In the genomic region with DNA sequence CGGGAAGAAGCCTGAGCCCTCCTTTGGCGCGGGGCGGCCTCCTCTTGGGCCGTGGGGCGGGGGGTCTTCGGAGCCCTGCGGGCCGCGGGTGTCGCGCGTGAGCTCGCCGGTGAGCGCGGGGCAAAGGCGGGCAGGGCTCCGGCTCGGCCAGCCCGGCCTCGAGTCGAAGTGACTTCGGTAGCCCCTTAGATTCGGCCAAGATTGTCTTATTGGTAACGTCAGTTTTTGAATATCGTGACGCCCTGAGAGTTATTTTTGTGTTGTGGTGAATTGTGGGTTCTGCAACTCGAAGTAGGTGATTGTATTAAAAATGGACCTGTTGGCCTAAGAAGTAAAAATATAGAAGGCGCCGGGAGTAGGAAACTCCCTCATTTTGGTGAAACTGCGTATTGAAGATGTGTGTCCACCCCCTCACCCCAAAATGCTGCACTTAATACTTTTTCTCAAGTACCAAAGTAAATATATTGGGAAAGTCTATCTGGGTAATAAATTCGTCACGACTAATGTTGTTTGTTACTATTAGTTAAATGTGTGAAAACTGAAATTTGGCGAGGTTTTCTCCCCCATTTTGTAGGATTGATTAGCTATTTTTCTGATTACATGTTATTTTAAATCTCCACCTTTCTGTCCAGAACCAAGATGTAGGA, we compare ENCODE assay signal across 1 cellular context.
TF ChIP-seq lines count a peak whose summit lies in the region.

No MANE protein-coding gene starts in this region.

TF ChIP-seq in K562, 482 proteins besides CTCF, POLR2A, EP300 and RAD21 (continued from another document):
- TF ChIP-seq SMARCA4 (IDR thresholded peaks at IDR 0.05) (0 out of 2 replicates have a peak, but pooled peaks have one; percentile 5), RBFOX2 (IDR thresholded peaks at IDR 0.05; ENCODE audit: low read depth, low read length) (peak; percentile 68; the same call in 1 of the 2 replicates), ZKSCAN3 (CRISPR knock-in tag; IDR thresholded peaks at IDR 0.05) (no peak), SIX5 (IDR thresholded peaks at IDR 0.05; ENCODE audit: borderline replicate concordance in 1 of 2, insufficient read depth in 1 of 2, low read depth in 1 of 2, low read length in 2 of 2) (no peak), NEUROD1 (IDR thresholded peaks at IDR 0.05; ENCODE audit: borderline replicate concordance, low read depth, low read length, partially characterized antibody) (no peak), ZFP36 (IDR thresholded peaks at IDR 0.05; ENCODE audit: low read depth, low read length, partially characterized antibody) (no peak), ZEB2 (IDR thresholded peaks at IDR 0.05) (no peak), HIVEP1 (CRISPR knock-in tag; IDR thresholded peaks at IDR 0.05) (no peak), RBM15 (IDR thresholded peaks at IDR 0.05; ENCODE audit: insufficient read depth, low read length) (no peak), RBM14 (IDR thresholded peaks at IDR 0.05; ENCODE audit: borderline replicate concordance, insufficient read depth, low read depth, low read length) (no peak), ZBTB7A (IDR thresholded peaks at IDR 0.05; ENCODE audit: borderline replicate concordance, control insufficient read depth, low read depth, low read length) (peak; percentile 69; the same call in 1 of the 2 replicates), ZNF444 (CRISPR knock-in tag; IDR thresholded peaks at IDR 0.05) (no peak), KLF1 (tag; IDR thresholded peaks at IDR 0.05) (no peak), ZNF75A (CRISPR knock-in tag; IDR thresholded peaks at IDR 0.05) (no peak), ZFX (CRISPR knock-in tag; IDR thresholded peaks at IDR 0.05) (no peak), ZNF282 (CRISPR knock-in tag; IDR thresholded peaks at IDR 0.05) (no peak), ZC3H11A (IDR thresholded peaks at IDR 0.05; ENCODE audit: low read depth, low read length) (no peak), SAFB (IDR thresholded peaks at IDR 0.05; ENCODE audit: borderline replicate concordance, low read depth, low read length) (0 out of 2 replicates have a peak, but pooled peaks have one; percentile 5), POLR3A (IDR thresholded peaks at IDR 0.05; ENCODE audit: borderline replicate concordance, extremely low read depth, insufficient read depth, insufficient read length) (no peak), TFAM (CRISPR knock-in tag; conservative IDR thresholded peaks at IDR 0.05) (no peak)
- TF ChIP-seq, protein P1, sequence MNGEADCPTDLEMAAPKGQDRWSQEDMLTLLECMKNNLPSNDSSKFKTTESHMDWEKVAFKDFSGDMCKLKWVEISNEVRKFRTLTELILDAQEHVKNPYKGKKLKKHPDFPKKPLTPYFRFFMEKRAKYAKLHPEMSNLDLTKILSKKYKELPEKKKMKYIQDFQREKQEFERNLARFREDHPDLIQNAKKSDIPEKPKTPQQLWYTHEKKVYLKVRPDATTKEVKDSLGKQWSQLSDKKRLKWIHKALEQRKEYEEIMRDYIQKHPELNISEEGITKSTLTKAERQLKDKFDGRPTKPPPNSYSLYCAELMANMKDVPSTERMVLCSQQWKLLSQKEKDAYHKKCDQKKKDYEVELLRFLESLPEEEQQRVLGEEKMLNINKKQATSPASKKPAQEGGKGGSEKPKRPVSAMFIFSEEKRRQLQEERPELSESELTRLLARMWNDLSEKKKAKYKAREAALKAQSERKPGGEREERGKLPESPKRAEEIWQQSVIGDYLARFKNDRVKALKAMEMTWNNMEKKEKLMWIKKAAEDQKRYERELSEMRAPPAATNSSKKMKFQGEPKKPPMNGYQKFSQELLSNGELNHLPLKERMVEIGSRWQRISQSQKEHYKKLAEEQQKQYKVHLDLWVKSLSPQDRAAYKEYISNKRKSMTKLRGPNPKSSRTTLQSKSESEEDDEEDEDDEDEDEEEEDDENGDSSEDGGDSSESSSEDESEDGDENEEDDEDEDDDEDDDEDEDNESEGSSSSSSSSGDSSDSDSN (IDR thresholded peaks at IDR 0.05; ENCODE audit: borderline replicate concordance in 1 of 2, low read depth in 2 of 2, low read length in 2 of 2), result peak in 1 of 2 experiments; percentile 56; a peak in 1 of 4 replicates
- TF ChIP-seq, protein P2, sequence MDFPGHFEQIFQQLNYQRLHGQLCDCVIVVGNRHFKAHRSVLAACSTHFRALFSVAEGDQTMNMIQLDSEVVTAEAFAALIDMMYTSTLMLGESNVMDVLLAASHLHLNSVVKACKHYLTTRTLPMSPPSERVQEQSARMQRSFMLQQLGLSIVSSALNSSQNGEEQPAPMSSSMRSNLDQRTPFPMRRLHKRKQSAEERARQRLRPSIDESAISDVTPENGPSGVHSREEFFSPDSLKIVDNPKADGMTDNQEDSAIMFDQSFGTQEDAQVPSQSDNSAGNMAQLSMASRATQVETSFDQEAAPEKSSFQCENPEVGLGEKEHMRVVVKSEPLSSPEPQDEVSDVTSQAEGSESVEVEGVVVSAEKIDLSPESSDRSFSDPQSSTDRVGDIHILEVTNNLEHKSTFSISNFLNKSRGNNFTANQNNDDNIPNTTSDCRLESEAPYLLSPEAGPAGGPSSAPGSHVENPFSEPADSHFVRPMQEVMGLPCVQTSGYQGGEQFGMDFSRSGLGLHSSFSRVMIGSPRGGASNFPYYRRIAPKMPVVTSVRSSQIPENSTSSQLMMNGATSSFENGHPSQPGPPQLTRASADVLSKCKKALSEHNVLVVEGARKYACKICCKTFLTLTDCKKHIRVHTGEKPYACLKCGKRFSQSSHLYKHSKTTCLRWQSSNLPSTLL (IDR thresholded peaks at IDR 0.05), result no peak
- TF ChIP-seq, protein P3, sequence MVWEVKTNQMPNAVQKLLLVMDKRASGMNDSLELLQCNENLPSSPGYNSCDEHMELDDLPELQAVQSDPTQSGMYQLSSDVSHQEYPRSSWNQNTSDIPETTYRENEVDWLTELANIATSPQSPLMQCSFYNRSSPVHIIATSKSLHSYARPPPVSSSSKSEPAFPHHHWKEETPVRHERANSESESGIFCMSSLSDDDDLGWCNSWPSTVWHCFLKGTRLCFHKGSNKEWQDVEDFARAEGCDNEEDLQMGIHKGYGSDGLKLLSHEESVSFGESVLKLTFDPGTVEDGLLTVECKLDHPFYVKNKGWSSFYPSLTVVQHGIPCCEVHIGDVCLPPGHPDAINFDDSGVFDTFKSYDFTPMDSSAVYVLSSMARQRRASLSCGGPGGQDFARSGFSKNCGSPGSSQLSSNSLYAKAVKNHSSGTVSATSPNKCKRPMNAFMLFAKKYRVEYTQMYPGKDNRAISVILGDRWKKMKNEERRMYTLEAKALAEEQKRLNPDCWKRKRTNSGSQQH (CRISPR knock-in tag; IDR thresholded peaks at IDR 0.05), result no peak
- TF ChIP-seq, protein P4, sequence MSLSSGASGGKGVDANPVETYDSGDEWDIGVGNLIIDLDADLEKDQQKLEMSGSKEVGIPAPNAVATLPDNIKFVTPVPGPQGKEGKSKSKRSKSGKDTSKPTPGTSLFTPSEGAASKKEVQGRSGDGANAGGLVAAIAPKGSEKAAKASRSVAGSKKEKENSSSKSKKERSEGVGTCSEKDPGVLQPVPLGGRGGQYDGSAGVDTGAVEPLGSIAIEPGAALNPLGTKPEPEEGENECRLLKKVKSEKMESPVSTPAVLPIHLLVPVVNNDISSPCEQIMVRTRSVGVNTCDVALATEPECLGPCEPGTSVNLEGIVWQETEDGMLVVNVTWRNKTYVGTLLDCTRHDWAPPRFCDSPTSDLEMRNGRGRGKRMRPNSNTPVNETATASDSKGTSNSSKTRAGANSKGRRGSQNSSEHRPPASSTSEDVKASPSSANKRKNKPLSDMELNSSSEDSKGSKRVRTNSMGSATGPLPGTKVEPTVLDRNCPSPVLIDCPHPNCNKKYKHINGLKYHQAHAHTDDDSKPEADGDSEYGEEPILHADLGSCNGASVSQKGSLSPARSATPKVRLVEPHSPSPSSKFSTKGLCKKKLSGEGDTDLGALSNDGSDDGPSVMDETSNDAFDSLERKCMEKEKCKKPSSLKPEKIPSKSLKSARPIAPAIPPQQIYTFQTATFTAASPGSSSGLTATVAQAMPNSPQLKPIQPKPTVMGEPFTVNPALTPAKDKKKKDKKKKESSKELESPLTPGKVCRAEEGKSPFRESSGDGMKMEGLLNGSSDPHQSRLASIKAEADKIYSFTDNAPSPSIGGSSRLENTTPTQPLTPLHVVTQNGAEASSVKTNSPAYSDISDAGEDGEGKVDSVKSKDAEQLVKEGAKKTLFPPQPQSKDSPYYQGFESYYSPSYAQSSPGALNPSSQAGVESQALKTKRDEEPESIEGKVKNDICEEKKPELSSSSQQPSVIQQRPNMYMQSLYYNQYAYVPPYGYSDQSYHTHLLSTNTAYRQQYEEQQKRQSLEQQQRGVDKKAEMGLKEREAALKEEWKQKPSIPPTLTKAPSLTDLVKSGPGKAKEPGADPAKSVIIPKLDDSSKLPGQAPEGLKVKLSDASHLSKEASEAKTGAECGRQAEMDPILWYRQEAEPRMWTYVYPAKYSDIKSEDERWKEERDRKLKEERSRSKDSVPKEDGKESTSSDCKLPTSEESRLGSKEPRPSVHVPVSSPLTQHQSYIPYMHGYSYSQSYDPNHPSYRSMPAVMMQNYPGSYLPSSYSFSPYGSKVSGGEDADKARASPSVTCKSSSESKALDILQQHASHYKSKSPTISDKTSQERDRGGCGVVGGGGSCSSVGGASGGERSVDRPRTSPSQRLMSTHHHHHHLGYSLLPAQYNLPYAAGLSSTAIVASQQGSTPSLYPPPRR (CRISPR knock-in tag; IDR thresholded peaks at IDR 0.05; ENCODE audit: borderline replicate concordance), result no peak
- TF ChIP-seq, protein P5, sequence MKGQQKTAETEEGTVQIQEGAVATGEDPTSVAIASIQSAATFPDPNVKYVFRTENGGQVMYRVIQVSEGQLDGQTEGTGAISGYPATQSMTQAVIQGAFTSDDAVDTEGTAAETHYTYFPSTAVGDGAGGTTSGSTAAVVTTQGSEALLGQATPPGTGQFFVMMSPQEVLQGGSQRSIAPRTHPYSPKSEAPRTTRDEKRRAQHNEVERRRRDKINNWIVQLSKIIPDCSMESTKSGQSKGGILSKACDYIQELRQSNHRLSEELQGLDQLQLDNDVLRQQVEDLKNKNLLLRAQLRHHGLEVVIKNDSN (CRISPR knock-in tag; IDR thresholded peaks at IDR 0.05), result no peak
